16 cellular contexts compared by ENCODE assay signal in genomic region chr3:195823998-195824397, GRCh38. TPM values are rescaled to one million over a fixed set of nuclear protein-coding genes. Genes with fewer than 3 reads are reported as not detected.
A peak's percentile ranks its signal among the peaks of the same experiment; 100 is the strongest.
DNase-seq lines count a peak whose midpoint lies in the region; ATAC-seq and TF ChIP-seq lines count a peak whose summit lies in the region.
"Had no signal": no experiment of that assay in that cellular context is flagged by ENCODE, and none has a peak within 500 bp of the region (broad histone marks: within the 10 kb centered on the region; RNA-seq: fewer than 3 reads in every experiment).

No MANE protein-coding gene starts in this region.

- no peaks in the 10 kb centered on the region for H3K9me3 ChIP-seq in prostate gland
- H3K9me3 ChIP-seq: gastroesophageal sphincter, SJCRH30 had no signal

- DNase-seq in H7: peak; percentile 74
- peak; percentile 17 for DNase-seq in NCI-H226
- peak; percentile 45 for DNase-seq in epithelial cell of esophagus (ENCODE audit: low read depth)
- no peak for DNase-seq in prostate gland (ENCODE audit: low spot score)
- DNase-seq in dedifferentiated amniotic fluid mesenchymal stem cell (ENCODE audit: extremely low spot score): no peak
- DNase-seq in activated T-cell treated with anti-CD3 and anti-CD28 coated beads, Interleukin-2, amount 50 U/mL, for 48 hours: no peak
- DNase-seq in activated CD8-positive, alpha-beta T cell treated with anti-CD3 and anti-CD28 coated beads, Interleukin-2, amount 10 ng/mL, durations not matched to agents 7 days and 5 days: no peak
- DNase-seq: activated CD8-positive, alpha-beta T cell treated with anti-CD3 and anti-CD28 coated beads for 36 hours; activated gamma-delta T cell; CD4-positive, alpha-beta T cell; naive thymus-derived CD8-positive, alpha-beta T cell; NCI-H1436 treated with DMSO at 0.1 percent for 48 hours; stimulated activated naive CD8-positive, alpha-beta T cell treated with anti-CD3 and anti-CD28 coated beads, Interleukin-15, amount 100 ng/mL, for 72 hours had no signal

- H3K27ac ChIP-seq in prostate gland: no peak overlapping the region
- H3K27ac ChIP-seq: gastroesophageal sphincter, SJCRH30 had no signal

- H3K4me1 ChIP-seq in prostate gland (replicated peaks): peaks cover 6% of the 10 kb centered on the region

- no peak overlapping the region for H3K27ac Mint-ChIP-seq in activated CD8-positive, alpha-beta T cell treated with anti-CD3 and anti-CD28 coated beads, Interleukin-2, amount 10 ng/mL, durations not matched to agents 7 days and 5 days
- H3K27ac Mint-ChIP-seq: activated CD8-positive, alpha-beta T cell treated with anti-CD3 and anti-CD28 coated beads for 36 hours; brain; CD4-positive, alpha-beta T cell; naive thymus-derived CD8-positive, alpha-beta T cell; stimulated activated naive CD8-positive, alpha-beta T cell treated with anti-CD3 and anti-CD28 coated beads, Interleukin-15, amount 100 ng/mL, for 72 hours had no signal

- no peaks in the 10 kb centered on the region for H3K9me3 Mint-ChIP-seq in activated CD8-positive, alpha-beta T cell treated with anti-CD3 and anti-CD28 coated beads, Interleukin-2, amount 10 ng/mL, durations not matched to agents 7 days and 5 days (ENCODE audit: insufficient read depth)
- H3K9me3 Mint-ChIP-seq: activated CD8-positive, alpha-beta T cell treated with anti-CD3 and anti-CD28 coated beads for 36 hours; CD4-positive, alpha-beta T cell; naive thymus-derived CD8-positive, alpha-beta T cell; stimulated activated naive CD8-positive, alpha-beta T cell treated with anti-CD3 and anti-CD28 coated beads, Interleukin-15, amount 100 ng/mL, for 72 hours had no signal

- peak; percentile 13 for TF ChIP-seq POLR2A in prostate gland (IDR thresholded peaks at IDR 0.05)

- H3K36me3 Mint-ChIP-seq in activated CD8-positive, alpha-beta T cell treated with anti-CD3 and anti-CD28 coated beads, Interleukin-2, amount 10 ng/mL, durations not matched to agents 7 days and 5 days (ENCODE audit: low read depth): no peaks in the 10 kb centered on the region
- H3K36me3 Mint-ChIP-seq: brain; naive thymus-derived CD8-positive, alpha-beta T cell had no signal

- WGBS in prostate gland: 73% methylated on average over 13 of the region's 13 CpGs

- no peaks in the 10 kb centered on the region for H3K4me1 Mint-ChIP-seq in activated CD8-positive, alpha-beta T cell treated with anti-CD3 and anti-CD28 coated beads, Interleukin-2, amount 10 ng/mL, durations not matched to agents 7 days and 5 days (ENCODE audit: low read depth)
- H3K4me1 Mint-ChIP-seq: brain; naive thymus-derived CD8-positive, alpha-beta T cell; stimulated activated naive CD8-positive, alpha-beta T cell treated with anti-CD3 and anti-CD28 coated beads, Interleukin-15, amount 100 ng/mL, for 72 hours had no signal

- no peaks in the 10 kb centered on the region for H3K27me3 ChIP-seq in H7 (ENCODE audit: control insufficient read depth, insufficient read depth, low read length)
- no peaks in the 10 kb centered on the region for H3K27me3 ChIP-seq in prostate gland (replicated peaks; ENCODE audit: insufficient read depth)

- intact Hi-C loops in prostate gland (cut with DNase I): no loop called here

- POLR2A ChIA-PET in activated CD8-positive, alpha-beta T cell treated with anti-CD3 and anti-CD28 coated beads, Interleukin-2, amount 10 ng/mL, durations not matched to agents 7 days and 5 days (lab: Charles Lee): no interaction called here

- ATAC-seq in activated CD8-positive, alpha-beta T cell treated with anti-CD3 and anti-CD28 coated beads, Interleukin-2, amount 10 ng/mL, durations not matched to agents 7 days and 5 days: no peak
- ATAC-seq: activated CD8-positive, alpha-beta T cell treated with anti-CD3 and anti-CD28 coated beads for 36 hours; gastroesophageal sphincter; naive thymus-derived CD8-positive, alpha-beta T cell; stimulated activated naive CD8-positive, alpha-beta T cell treated with anti-CD3 and anti-CD28 coated beads, Interleukin-15, amount 100 ng/mL, for 72 hours had no signal

- H3K4me3 ChIP-seq in H7 (ENCODE audit: insufficient read depth, low read depth, low read length): no peak overlapping the region
- no peak overlapping the region for H3K4me3 ChIP-seq in epithelial cell of esophagus (ENCODE audit: low read length)
- H3K4me3 ChIP-seq in prostate gland: no peak overlapping the region
- H3K4me3 ChIP-seq: gastroesophageal sphincter, SJCRH30 had no signal

- CTCF ChIA-PET in activated CD8-positive, alpha-beta T cell treated with anti-CD3 and anti-CD28 coated beads, Interleukin-2, amount 10 ng/mL, durations not matched to agents 7 days and 5 days (lab: Charles Lee): no interaction called here

- H3K36me3 ChIP-seq in H7 (replicated peaks; ENCODE audit: control insufficient read depth, insufficient read depth, low read length): no peaks in the 10 kb centered on the region
- H3K36me3 ChIP-seq in prostate gland: no peaks in the 10 kb centered on the region
- H3K36me3 ChIP-seq: gastroesophageal sphincter, SJCRH30 had no signal

- H3K4me3 Mint-ChIP-seq in activated CD8-positive, alpha-beta T cell treated with anti-CD3 and anti-CD28 coated beads, Interleukin-2, amount 10 ng/mL, durations not matched to agents 7 days and 5 days: no peak overlapping the region
- H3K4me3 Mint-ChIP-seq: activated CD8-positive, alpha-beta T cell treated with anti-CD3 and anti-CD28 coated beads for 36 hours; brain; CD4-positive, alpha-beta T cell; naive thymus-derived CD8-positive, alpha-beta T cell; stimulated activated naive CD8-positive, alpha-beta T cell treated with anti-CD3 and anti-CD28 coated beads, Interleukin-15, amount 100 ng/mL, for 72 hours had no signal

- H3K27me3 Mint-ChIP-seq in activated CD8-positive, alpha-beta T cell treated with anti-CD3 and anti-CD28 coated beads, Interleukin-2, amount 10 ng/mL, durations not matched to agents 7 days and 5 days (ENCODE audit: low read depth): peaks cover 5% of the 10 kb centered on the region
- H3K27me3 Mint-ChIP-seq: CD4-positive, alpha-beta T cell had no signal

- TF ChIP-seq CTCF in epithelial cell of esophagus (IDR thresholded peaks at IDR 0.05; ENCODE audit: insufficient read depth, low read depth, low read length, missing control alignments): no peak
- peak in 1 of 4 experiments; percentile 8 for TF ChIP-seq CTCF in prostate gland (IDR thresholded peaks at IDR 0.05)

RNA-seq across cellular contexts. Expression of gene MUC4, which starts 12.3 kb away (rescaled TPM):
- total RNA-seq in H7 (2014; rRNA removed; shearing (Covaris generic)): 3.5 and 4.0 TPM in 2 replicates
- total RNA-seq in prostate gland: 10 to 100 TPM in 1 of 2 donors, 1 to 10 TPM in 1; 8.6 to 12.0 TPM
- under 1 TPM in 1 of 2 experiments, not detected in 1; 0.05 TPM for total RNA-seq in activated CD8-positive, alpha-beta T cell treated with anti-CD3 and anti-CD28 coated beads, Interleukin-2, amount 10 ng/mL, durations not matched to agents 7 days and 5 days
- total RNA-seq: CD4-positive, alpha-beta T cell; naive thymus-derived CD8-positive, alpha-beta T cell had no signal

Comparison
In these comparisons a context has a peak if more than half of its experiments do, and no peak if none do; other contexts are left out.
1. DNase-seq: peak in H7 (single experiment), NCI-H226 (single experiment) and epithelial cell of esophagus (single experiment); none in prostate gland (single experiment), dedifferentiated amniotic fluid mesenchymal stem cell (single experiment), activated T-cell treated with anti-CD3 and anti-CD28 coated beads, Interleukin-2, amount 50 U/mL, for 48 hours (0 of 2) and activated CD8-positive, alpha-beta T cell treated with anti-CD3 and anti-CD28 coated beads, Interleukin-2, amount 10 ng/mL, durations not matched to agents 7 days and 5 days (single experiment).